In genomic region chr2:96324716-96325037, GRCh38 we compare ENCODE assay signal across 8 cellular contexts. TPM values are rescaled to one million over a fixed set of nuclear protein-coding genes. Genes with fewer than 3 reads are reported as not detected.
DNase-seq lines count a peak whose midpoint lies in the region; ATAC-seq and TF ChIP-seq lines count a peak whose summit lies in the region.

No MANE protein-coding gene starts in this region.

- TF ChIP-seq CTCF in Peyer's patch (IDR thresholded peaks at IDR 0.05) (no peak), epithelial cell of proximal tubule (conservative IDR thresholded peaks at IDR 0.05; ENCODE audit: low read depth, low read length) (no peak)

- H3K4me3 ChIP-seq in GM08714 (ENCODE audit: low read length) = peak overlapping the region; percentile 86; the same call in 1 of the 2 replicates
- peak overlapping the region; percentile 54 to 76 (median 62) for H3K4me3 ChIP-seq in Peyer's patch
- H3K4me3 ChIP-seq in epithelial cell of proximal tubule (ENCODE audit: low read depth, low read length) = peak overlapping the region; percentile 57
- H3K4me3 ChIP-seq in skin epidermis = peak overlapping the region in 6 of 7 experiments; percentile 47 to 56 (median 54)

- H3K9me3 ChIP-seq in Peyer's patch = no peaks in the 10 kb centered on the region

- no peak for ATAC-seq in GM18868 (IDR thresholded peaks at IDR 0.05; ENCODE audit: unreplicated experiment)

- H3K27ac ChIP-seq in Peyer's patch (peak overlapping the region; percentile 63 to 73 (median 68)), skin epidermis (peak overlapping the region in 18 of 21 experiments; percentile 23 to 87 (median 76))

- H3K4me1 ChIP-seq in Peyer's patch = peaks cover 0 to 20% (median 5%) of the 10 kb centered on the region in 4 donors

- H3K36me3 ChIP-seq in Peyer's patch = no peaks in the 10 kb centered on the region

- no peak for DNase-seq in Peyer's patch
- DNase-seq in epithelial cell of proximal tubule (ENCODE audit: low read depth) = no peak
- DNase-seq in putamen (ENCODE audit: low spot score) = no peak
- no peak for DNase-seq in amygdala (lab: John Stamatoyannopoulos, UW)
- no peak for DNase-seq in COLO668 (lab: John Stamatoyannopoulos, UW; ENCODE audit: unreplicated experiment)

- no peak for TF ChIP-seq POLR2A in Peyer's patch (IDR thresholded peaks at IDR 0.05)

- peaks cover 0 to 8% of the 10 kb centered on the region in 2 donors for H3K27me3 ChIP-seq in Peyer's patch

RNA-seq across cellular contexts. Expression of gene ITPRIPL1, which starts 0.4 kb away (rescaled TPM):
- total RNA-seq in Peyer's patch (1 to 10 TPM in 2 of 4 donors, not detected in 2; 1.1 to 1.3 TPM), epithelial cell of proximal tubule (7.7 and 10.3 TPM in 2 replicates)

RNA-seq across cellular contexts. Expression of gene NCAPH, which starts 10.9 kb away (rescaled TPM):
- 10 to 100 TPM in 1 of 4 donors, 1 to 10 TPM in 3; 1.1 to 17.3 (median 2.2) TPM for total RNA-seq in Peyer's patch
- 45.2 and 58.7 TPM in 2 replicates for total RNA-seq in epithelial cell of proximal tubule

RNA-seq across cellular contexts. Expression of gene SNRNP200, which starts 19.3 kb away (rescaled TPM):
- total RNA-seq in Peyer's patch (100 to 1,000 TPM in 3 of 4 donors, 10 to 100 TPM in 1; 96.7 to 189 (median 119) TPM), epithelial cell of proximal tubule (77.2 and 88.9 TPM in 2 replicates)

RNA-seq across cellular contexts. Expression of gene CIAO1, which starts 58.7 kb away (rescaled TPM):
- 100 to 1,000 TPM; 131 to 189 (median 154) TPM for total RNA-seq in Peyer's patch
- 110 and 155 TPM in 2 replicates for total RNA-seq in epithelial cell of proximal tubule

RNA-seq across cellular contexts. Expression of gene TMEM127, which starts 58.9 kb away (rescaled TPM):
- 10 to 100 TPM; 25.6 to 81.4 (median 67.1) TPM for total RNA-seq in Peyer's patch
- total RNA-seq in epithelial cell of proximal tubule = 21.3 and 25.9 TPM in 2 replicates
